8 cellular contexts compared by ENCODE assay signal in the genomic region with DNA sequence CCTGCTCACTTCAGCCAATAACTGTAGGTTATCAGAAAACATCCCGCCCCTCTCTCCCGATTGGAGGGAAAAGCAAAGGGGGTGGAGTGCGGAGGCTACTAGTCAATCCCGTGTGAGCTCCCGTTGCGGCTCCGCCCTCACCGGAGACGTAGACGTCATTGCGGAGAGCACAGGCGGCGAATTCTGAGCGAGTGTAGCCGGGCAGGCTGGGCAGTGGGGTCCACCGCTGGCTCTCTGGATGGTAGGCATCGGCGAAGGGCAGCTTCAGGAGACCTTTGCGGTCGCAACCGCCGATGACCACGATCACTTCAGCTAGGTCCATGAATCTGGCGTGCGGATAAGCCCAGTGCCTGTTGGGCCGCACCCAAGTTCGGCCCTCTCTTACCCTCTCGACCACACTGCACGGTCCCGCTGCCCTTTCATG. TPM values are rescaled to one million over a fixed set of nuclear protein-coding genes. Genes with fewer than 3 reads are reported as not detected.
DNase-seq lines count a peak whose midpoint lies in the region; ATAC-seq and TF ChIP-seq lines count a peak whose summit lies in the region.

No MANE protein-coding gene starts in this region.

- peak overlapping the region; percentile 26 to 54 (median 40) for H3K27ac ChIP-seq in esophagus squamous epithelium

- H3K9me3 Mint-ChIP-seq in nephron progenitor cell: peaks cover 22% of the 10 kb centered on the region
- peaks cover 0 to 11% of the 10 kb centered on the region in 2 donors for H3K9me3 Mint-ChIP-seq in stimulated activated naive CD8-positive, alpha-beta T cell treated with anti-CD3 and anti-CD28 coated beads, Interleukin-15, amount 100 ng/mL, for 72 hours

- peak; percentile 79 for ATAC-seq in stimulated activated naive CD8-positive, alpha-beta T cell treated with anti-CD3 and anti-CD28 coated beads, Interleukin-15, amount 100 ng/mL, for 72 hours

- peaks cover 32% of the 10 kb centered on the region for H3K36me3 Mint-ChIP-seq in nephron progenitor cell (ENCODE audit: low read depth)

- peak overlapping the region; percentile 31 to 61 (median 42) for H3K4me3 ChIP-seq in esophagus squamous epithelium

- intact Hi-C loops in esophagus squamous epithelium (cut with DNase I): no loop called here

- H3K4me1 ChIP-seq in esophagus squamous epithelium: peaks cover 3 to 35% (median 18%) of the 10 kb centered on the region in 3 donors

- 14 to 49% methylated on average over 21 to 30 of the region's 30 CpGs for WGBS in esophagus squamous epithelium, 2 donors

- TF ChIP-seq POLR2A in esophagus squamous epithelium (IDR thresholded peaks at IDR 0.05): peak in 1 of 4 donors; percentile 35

- H3K36me3 ChIP-seq in esophagus squamous epithelium: peaks cover 0 to 6% (median 0%) of the 10 kb centered on the region in 3 donors

- H3K27me3 Mint-ChIP-seq in nephron progenitor cell (ENCODE audit: low read depth, poor library complexity): peaks cover 74% of the 10 kb centered on the region
- peaks cover 51% of the 10 kb centered on the region for H3K27me3 Mint-ChIP-seq in stimulated activated naive CD8-positive, alpha-beta T cell treated with anti-CD3 and anti-CD28 coated beads, Interleukin-15, amount 100 ng/mL, for 72 hours

- H3K4me1 Mint-ChIP-seq in nephron progenitor cell: peaks cover 39% of the 10 kb centered on the region
- H3K4me1 Mint-ChIP-seq in stimulated activated naive CD8-positive, alpha-beta T cell treated with anti-CD3 and anti-CD28 coated beads, Interleukin-15, amount 100 ng/mL, for 72 hours: peaks cover 35% of the 10 kb centered on the region

- no peaks in the 10 kb centered on the region for H3K9me3 ChIP-seq in esophagus squamous epithelium

- peak overlapping the region; percentile 15 for H3K4me3 Mint-ChIP-seq in nephron progenitor cell
- H3K4me3 Mint-ChIP-seq in stimulated activated naive CD8-positive, alpha-beta T cell treated with anti-CD3 and anti-CD28 coated beads, Interleukin-15, amount 100 ng/mL, for 72 hours: peak overlapping the region; percentile 79 to 80

- TF ChIP-seq CTCF in esophagus squamous epithelium (IDR thresholded peaks at IDR 0.05) (no peak), nephron progenitor cell (IDR thresholded peaks at IDR 0.05) (no peak)

- DNase-seq in A172 (ENCODE audit: low spot score) (peak; percentile 94), GM19240 (ENCODE audit: insufficient read length, low spot score) (peak; percentile 99), NCI-H69 (lab: John Stamatoyannopoulos, UW) (peak; percentile 87), esophagus squamous epithelium (lab: John Stamatoyannopoulos, UW) (peak; percentile 11), nephron progenitor cell (no peak), NCI-H1436 (lab: John Stamatoyannopoulos, UW) (no peak)
- DNase-seq in activated T-cell treated with anti-CD3 and anti-CD28 coated beads, Interleukin-2, amount 50 U/mL, for 48 hours: peak; percentile 66 to 73
- DNase-seq in stimulated activated naive CD8-positive, alpha-beta T cell treated with anti-CD3 and anti-CD28 coated beads, Interleukin-15, amount 100 ng/mL, for 72 hours: peak; percentile 67 to 83

- peaks cover 0 to 57% (median 5%) of the 10 kb centered on the region in 4 donors for H3K27me3 ChIP-seq in esophagus squamous epithelium

- no peak overlapping the region for H3K27ac Mint-ChIP-seq in nephron progenitor cell
- no peak overlapping the region for H3K27ac Mint-ChIP-seq in stimulated activated naive CD8-positive, alpha-beta T cell treated with anti-CD3 and anti-CD28 coated beads, Interleukin-15, amount 100 ng/mL, for 72 hours

RNA-seq across cellular contexts. Expression of gene KLHL35, which starts 4.7 kb away (rescaled TPM):
- total RNA-seq in A172 (2014; rRNA removed; shearing (Covaris generic)): 0.07 TPM in 1 of 2 replicates, not detected in the other
- total RNA-seq in esophagus squamous epithelium: under 1 TPM in 3 of 4 donors, not detected in 1; 0.62 to 0.95 (median 0.91) TPM

RNA-seq across cellular contexts. Expression of gene RPS3, which starts 29.0 kb away (rescaled TPM):
- total RNA-seq in A172 (2014; rRNA removed; shearing (Covaris generic)): 1,638 and 1,693 TPM in 2 replicates
- total RNA-seq in esophagus squamous epithelium: 1,000 to 10,000 TPM; 1,101 to 2,606 (median 1,579) TPM

Comparison
In these comparisons a context has a peak if more than half of its experiments do, and no peak if none do; other contexts are left out.
1. DNase-seq: peak in A172 (single experiment), GM19240 (single experiment), NCI-H69 (single experiment), activated T-cell treated with anti-CD3 and anti-CD28 coated beads, Interleukin-2, amount 50 U/mL, for 48 hours (2 of 2), esophagus squamous epithelium (single experiment) and stimulated activated naive CD8-positive, alpha-beta T cell treated with anti-CD3 and anti-CD28 coated beads, Interleukin-15, amount 100 ng/mL, for 72 hours (2 of 2); none in nephron progenitor cell (single experiment) and NCI-H1436 (single experiment).